Comparison of ENCODE assay signal across 1 cellular context in genomic region chr22:22710719-22711531, GRCh38.
TF ChIP-seq lines count a peak whose summit lies in the region.

No MANE protein-coding gene starts in this region.

TF ChIP-seq in GM23338, 12 proteins besides CTCF, POLR2A, EP300 and RAD21 (continued from another document):
- TF ChIP-seq ZNF462 (CRISPR knock-in tag; IDR thresholded peaks at IDR 0.05) (no peak), ZNF114 (CRISPR knock-in tag; IDR thresholded peaks at IDR 0.05) (no peak), STAT1 (IDR thresholded peaks at IDR 0.05; ENCODE audit: unreplicated experiment) (no peak), POLR2AphosphoS5 (IDR thresholded peaks at IDR 0.05; ENCODE audit: low read depth) (no peak), EZH2phosphoT487 (IDR thresholded peaks at IDR 0.05; ENCODE audit: unreplicated experiment) (no peak)
